ENCODE assay signal across 1 cellular context in genomic region chr4:77193511-77194236, GRCh38.
TF ChIP-seq lines count a peak whose summit lies in the region.

No MANE protein-coding gene starts in this region.

TF ChIP-seq in GM23338, 12 proteins besides CTCF, POLR2A, EP300 and RAD21 (continued from another document):
- TF ChIP-seq ZNF462 (CRISPR knock-in tag; IDR thresholded peaks at IDR 0.05), result no peak
- no peak for TF ChIP-seq JUNB (IDR thresholded peaks at IDR 0.05; ENCODE audit: unreplicated experiment)
- no peak for TF ChIP-seq EZH2 (IDR thresholded peaks at IDR 0.05; ENCODE audit: low read depth, unreplicated experiment)
- TF ChIP-seq EZH2phosphoT487 (IDR thresholded peaks at IDR 0.05; ENCODE audit: unreplicated experiment), result no peak
- no peak for TF ChIP-seq ZNF114 (CRISPR knock-in tag; IDR thresholded peaks at IDR 0.05)
- no peak for TF ChIP-seq STAT1 (IDR thresholded peaks at IDR 0.05; ENCODE audit: unreplicated experiment)
- no peak for TF ChIP-seq ETS1 (IDR thresholded peaks at IDR 0.05)
- no peak for TF ChIP-seq NANOG (IDR thresholded peaks at IDR 0.05; ENCODE audit: borderline replicate concordance)
